In genomic region chr12:93205361-93205760, GRCh38 we compare ENCODE assay signal across 22 cellular contexts.
"Had no signal": no experiment of that assay in that cellular context is flagged by ENCODE, and none has a peak within 500 bp of the region (broad histone marks: within the 10 kb centered on the region; RNA-seq: fewer than 3 reads in every experiment).

No MANE protein-coding gene starts in this region.

- ATAC-seq: activated CD4-positive, alpha-beta T cell treated with anti-CD3 and anti-CD28 coated beads for 36 hours; activated CD8-positive, alpha-beta memory T cell treated with anti-CD3 and anti-CD28 coated beads, Interleukin-2, amount 10 ng/mL, durations not matched to agents 7 days and 5 days; activated CD8-positive, alpha-beta T cell treated with anti-CD3 and anti-CD28 coated beads, Interleukin-2, amount 10 ng/mL, durations not matched to agents 7 days and 5 days; activated T-cell treated with anti-CD3 and anti-CD28 coated beads, Interleukin-2, amount 50 U/mL, for 72 hours; body of pancreas had no signal

- H3K27me3 ChIP-seq: body of pancreas, colonic mucosa, dorsolateral prefrontal cortex, hepatocyte, neutrophil, suprapubic skin, tibial nerve had no signal

- H3K27ac ChIP-seq: body of pancreas, colonic mucosa, dorsolateral prefrontal cortex, hepatocyte, neutrophil, suprapubic skin, tibial nerve had no signal

- H3K4me3 ChIP-seq: body of pancreas, colonic mucosa, dorsolateral prefrontal cortex, hepatocyte, suprapubic skin, tibial nerve had no signal

- H3K36me3 ChIP-seq: colonic mucosa, neutrophil, suprapubic skin, tibial nerve had no signal

- DNase-seq: activated CD4-positive, alpha-beta T cell treated with anti-CD3 and anti-CD28 coated beads for 36 hours; activated CD4-positive, CD25-positive, alpha-beta regulatory T cell; activated CD8-positive, alpha-beta memory T cell treated with anti-CD3 and anti-CD28 coated beads, Interleukin-2, amount 10 ng/mL, durations not matched to agents 7 days and 5 days; activated CD8-positive, alpha-beta T cell treated with anti-CD3 and anti-CD28 coated beads, Interleukin-2, amount 10 ng/mL, durations not matched to agents 7 days and 5 days; activated effector memory CD4-positive, alpha-beta T cell treated with Interleukin-2 at 50 U/mL for 16 hours; activated naive CD4-positive, alpha-beta T cell treated with Interleukin-2 at 50 U/mL for 16 hours; activated T-cell treated with anti-CD3 and anti-CD28 coated beads for 4 hours; activated T-cell treated with anti-CD3 and anti-CD28 coated beads, Interleukin-2, amount 50 U/mL, for 72 hours; aorta; body of pancreas; cerebellar nuclear complex; colonic mucosa; dorsolateral prefrontal cortex; effector memory CD4-positive, alpha-beta T cell; islet precursor cell; naive B cell; nephron progenitor cell; stimulated activated naive CD4-positive, alpha-beta T cell had no signal

- H3K9me3 ChIP-seq: body of pancreas, colonic mucosa, neutrophil, suprapubic skin, tibial nerve had no signal

- H3K4me1 ChIP-seq: colonic mucosa, suprapubic skin had no signal
